12 cellular contexts compared by ENCODE assay signal in the genomic region with DNA sequence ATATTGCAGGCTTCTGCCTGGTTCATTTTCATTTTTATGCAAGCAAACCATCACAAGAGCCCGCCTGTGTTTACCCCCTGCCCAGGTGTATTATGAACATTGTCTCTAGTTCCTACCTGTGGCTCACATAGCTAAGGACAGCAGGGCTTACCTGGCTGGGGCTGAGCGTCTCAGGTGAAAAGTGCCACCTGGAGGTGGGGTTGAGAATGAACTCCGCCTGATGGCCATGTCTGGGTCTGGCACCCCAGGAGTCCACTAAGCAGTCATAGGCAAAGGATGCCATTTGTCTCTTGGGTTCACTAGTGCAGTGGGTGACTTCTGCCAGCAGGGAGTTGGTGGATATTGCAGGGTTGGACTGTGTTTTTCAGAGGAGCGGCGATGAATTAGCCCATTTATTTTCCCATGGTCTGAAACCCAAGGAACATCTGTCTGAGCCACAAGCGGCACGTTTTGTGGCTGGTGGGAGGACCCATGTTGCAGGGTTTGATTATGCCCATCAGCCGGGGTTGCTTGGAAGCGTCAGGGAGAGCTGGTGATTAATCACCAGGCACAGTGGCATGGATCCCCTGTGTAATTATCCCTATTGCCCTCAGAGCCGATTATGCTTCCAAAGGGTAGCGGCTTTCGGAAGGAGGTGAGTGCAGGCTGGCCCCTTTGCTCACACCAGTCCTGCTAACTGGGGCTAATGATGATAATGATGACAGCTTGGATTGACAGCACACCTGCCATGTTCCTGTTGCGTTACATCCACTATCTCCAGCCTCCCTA.
DNase-seq lines count a peak whose midpoint lies in the region; ATAC-seq and TF ChIP-seq lines count a peak whose summit lies in the region.
"Had no signal": no experiment of that assay in that cellular context is flagged by ENCODE, and none has a peak within 500 bp of the region (broad histone marks: within the 10 kb centered on the region; RNA-seq: fewer than 3 reads in every experiment).

No MANE protein-coding gene starts in this region.

- H3K27me3 Mint-ChIP-seq in nephron progenitor cell (ENCODE audit: low read depth, poor library complexity) = peaks cover 28% of the 10 kb centered on the region

- in situ Hi-C loops in SK-MEL-5 (cut with HindIII; ENCODE audit: low pct_unique_long_range_greater_than_20kb, low sequenced_read_pairs) = no loop called here

- no peaks in the 10 kb centered on the region for H3K9me3 Mint-ChIP-seq in nephron progenitor cell

- TF ChIP-seq CTCF in nephron progenitor cell (IDR thresholded peaks at IDR 0.05) = no peak

- DNase-seq in COR-L47 (lab: John Stamatoyannopoulos, UW) (peak; percentile 65), HuH-7 (ENCODE audit: low spot score) (peak; percentile 37), SK-MEL-5 (ENCODE audit: low read depth, low spot score) (peak; percentile 8), left colon (peak in 1 of 2 donors; percentile 20), nephron progenitor cell (no peak), MG63 (no peak)
- DNase-seq: activated CD8-positive, alpha-beta memory T cell treated with anti-CD3 and anti-CD28 coated beads, Interleukin-2, amount 50 U/mL, for 4 hours; GDM1; stimulated activated CD4-positive, alpha-beta T cell treated with anti-CD3 and anti-CD28 coated beads, Interleukin-15, amount 100 ng/mL, for 24 hours; thyroid gland had no signal

- no peaks in the 10 kb centered on the region for H3K9me3 ChIP-seq in MG63
- H3K9me3 ChIP-seq: thyroid gland had no signal

- intact Hi-C loops in left colon (cut with DNase I, micrococcal nuclease) = no loop called here

- H3K4me3 ChIP-seq in MG63 = no peak overlapping the region
- H3K4me3 ChIP-seq: thyroid gland had no signal

- peaks cover 8% of the 10 kb centered on the region for H3K4me1 Mint-ChIP-seq in nephron progenitor cell

- H3K27me3 ChIP-seq in MG63 = peaks cover 11% of the 10 kb centered on the region; the same call in 1 of the 2 replicates
- H3K27me3 ChIP-seq: thyroid gland had no signal

- ATAC-seq in left colon (peak; percentile 64), GM21576 (IDR thresholded peaks at IDR 0.05; ENCODE audit: unreplicated experiment) (no peak), HG02870 (IDR thresholded peaks at IDR 0.05; ENCODE audit: unreplicated experiment) (no peak)

- H3K36me3 Mint-ChIP-seq in nephron progenitor cell (ENCODE audit: low read depth) = no peaks in the 10 kb centered on the region

- H3K27ac Mint-ChIP-seq in nephron progenitor cell = no peak overlapping the region

- H3K4me3 Mint-ChIP-seq in nephron progenitor cell = no peak overlapping the region

- no peaks in the 10 kb centered on the region for H3K36me3 ChIP-seq in MG63
- H3K36me3 ChIP-seq: thyroid gland had no signal

Comparison
In these comparisons a context has a peak if more than half of its experiments do, and no peak if none do; other contexts are left out.
1. DNase-seq: peak in COR-L47 (single experiment), HuH-7 (single experiment) and SK-MEL-5 (single experiment); none in nephron progenitor cell (single experiment) and MG63 (single experiment).